7 cellular contexts compared by ENCODE assay signal in genomic region chr10:102838276-102838927, GRCh38. TPM values are rescaled to one million over a fixed set of nuclear protein-coding genes. Genes with fewer than 3 reads are reported as not detected.
"Had no signal": no experiment of that assay in that cellular context is flagged by ENCODE, and none has a peak within 500 bp of the region (broad histone marks: within the 10 kb centered on the region; RNA-seq: fewer than 3 reads in every experiment).

No MANE protein-coding gene starts in this region.

RNA-seq across cellular contexts. Expression of gene CYP17A1, which starts 1.2 kb away (rescaled TPM):
- total RNA-seq: M059J, OCI-LY7, PC-9, Peyer's patch, Right ventricle myocardium inferior, RPMI7951, SJSA1 had no signal

RNA-seq across cellular contexts. Expression of gene AS3MT, which starts 30.9 kb away (rescaled TPM):
- total RNA-seq: OCI-LY7 had no signal
